Comparison of ENCODE assay signal across 25 cellular contexts in the genomic region with DNA sequence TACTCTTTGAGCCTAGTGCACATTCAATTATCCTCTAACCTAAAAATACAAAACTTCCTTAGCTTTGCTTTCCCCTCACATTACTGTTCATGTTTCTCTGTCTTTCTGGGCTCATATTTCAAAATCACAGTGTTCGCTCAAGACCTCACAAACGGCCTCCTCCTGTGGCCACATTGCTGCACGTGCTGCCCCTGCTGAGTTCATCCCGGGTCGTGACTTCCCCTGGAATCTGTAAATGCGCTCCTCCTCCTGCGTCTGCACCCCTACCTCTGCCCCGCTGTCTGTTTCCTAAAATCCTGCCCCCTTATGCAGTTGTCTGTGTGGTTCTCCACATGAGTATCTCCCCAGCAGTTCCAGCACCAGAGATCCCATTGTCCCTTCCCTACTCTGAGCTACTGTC.
"Had no signal": no experiment of that assay in that cellular context is flagged by ENCODE, and none has a peak within 500 bp of the region (broad histone marks: within the 10 kb centered on the region; RNA-seq: fewer than 3 reads in every experiment).

No MANE protein-coding gene starts in this region.

- H3K4me1 ChIP-seq: breast epithelium, spleen, thyroid gland, upper lobe of right lung had no signal

- H3K4me3 Mint-ChIP-seq: activated CD4-positive, alpha-beta memory T cell treated with anti-CD3 and anti-CD28 coated beads, Interleukin-2, amount 10 ng/mL, durations not matched to agents 7 days and 5 days; activated CD4-positive, alpha-beta T cell treated with anti-CD3 and anti-CD28 coated beads, Interleukin-2, amount 10 ng/mL, durations not matched to agents 24 days and 14 days; activated naive CD4-positive, alpha-beta T cell treated with anti-CD3 and anti-CD28 coated beads for 36 hours; activated naive CD8-positive, alpha-beta T cell treated with anti-CD3 and anti-CD28 coated beads, Interleukin-2, amount 10 ng/mL, durations not matched to agents 7 days and 5 days; activated T-cell treated with anti-CD3 and anti-CD28 coated beads, Interleukin-2, amount 50 U/mL, for 72 hours; central memory CD8-positive, alpha-beta T cell; memory B cell; natural killer cell treated with Interleukin-12 subunit alpha and Interleukin-12 subunit beta and Interleukin-15 and Interleukin-18, amount 100 ng/mL, for 72 hours; stimulated activated naive CD8-positive, alpha-beta T cell treated with anti-CD3 and anti-CD28 coated beads, Interleukin-15, Interleukin-2, amounts not matched to agents 100 ng/mL and 50 ng/mL, for 24 hours; T-helper 17 cell had no signal

- H3K9me3 ChIP-seq: breast epithelium, spleen, thyroid gland, upper lobe of right lung had no signal

- H3K79me2 ChIP-seq: hepatocyte had no signal

- DNase-seq: activated CD4-positive, alpha-beta memory T cell treated with anti-CD3 and anti-CD28 coated beads, Interleukin-2, amount 10 ng/mL, durations not matched to agents 7 days and 5 days; activated CD4-positive, alpha-beta T cell treated with anti-CD3 and anti-CD28 coated beads, Interleukin-2, amount 10 ng/mL, durations not matched to agents 24 days and 14 days; activated effector memory CD4-positive, alpha-beta T cell treated with Interleukin-2 at 50 U/mL for 16 hours; activated naive CD4-positive, alpha-beta T cell treated with anti-CD3 and anti-CD28 coated beads for 36 hours; activated naive CD8-positive, alpha-beta T cell treated with anti-CD3 and anti-CD28 coated beads, Interleukin-2, amount 10 ng/mL, durations not matched to agents 7 days and 5 days; activated T-cell treated with anti-CD3 and anti-CD28 coated beads, Interleukin-2, amount 50 U/mL, for 72 hours; amniotic stem cell; cortex of kidney; effector CD4-positive, alpha-beta T cell; foreskin melanocyte; glutamatergic neuron; occipital lobe; posterior cingulate gyrus; spleen; substantia nigra; SW 1271; T-helper 17 cell; thyroid gland; upper lobe of right lung had no signal

- H3K4me1 Mint-ChIP-seq: activated CD4-positive, alpha-beta memory T cell treated with anti-CD3 and anti-CD28 coated beads, Interleukin-2, amount 10 ng/mL, durations not matched to agents 7 days and 5 days; activated CD4-positive, alpha-beta T cell treated with anti-CD3 and anti-CD28 coated beads, Interleukin-2, amount 10 ng/mL, durations not matched to agents 24 days and 14 days; activated naive CD8-positive, alpha-beta T cell treated with anti-CD3 and anti-CD28 coated beads, Interleukin-2, amount 10 ng/mL, durations not matched to agents 7 days and 5 days; central memory CD8-positive, alpha-beta T cell; memory B cell had no signal

- ATAC-seq: activated T-cell treated with anti-CD3 and anti-CD28 coated beads, Interleukin-2, amount 50 U/mL, for 72 hours; natural killer cell treated with Interleukin-12 subunit alpha and Interleukin-12 subunit beta and Interleukin-15 and Interleukin-18, amount 100 ng/mL, for 72 hours; T-helper 17 cell; upper lobe of right lung had no signal

- H3K27ac Mint-ChIP-seq: activated CD4-positive, alpha-beta memory T cell treated with anti-CD3 and anti-CD28 coated beads, Interleukin-2, amount 10 ng/mL, durations not matched to agents 7 days and 5 days; activated CD4-positive, alpha-beta T cell treated with anti-CD3 and anti-CD28 coated beads, Interleukin-2, amount 10 ng/mL, durations not matched to agents 24 days and 14 days; activated naive CD4-positive, alpha-beta T cell treated with anti-CD3 and anti-CD28 coated beads for 36 hours; activated naive CD8-positive, alpha-beta T cell treated with anti-CD3 and anti-CD28 coated beads, Interleukin-2, amount 10 ng/mL, durations not matched to agents 7 days and 5 days; activated T-cell treated with anti-CD3 and anti-CD28 coated beads, Interleukin-2, amount 50 U/mL, for 72 hours; memory B cell; natural killer cell treated with Interleukin-12 subunit alpha and Interleukin-12 subunit beta and Interleukin-15 and Interleukin-18, amount 100 ng/mL, for 72 hours; stimulated activated naive CD8-positive, alpha-beta T cell treated with anti-CD3 and anti-CD28 coated beads, Interleukin-15, Interleukin-2, amounts not matched to agents 100 ng/mL and 50 ng/mL, for 24 hours; T-helper 17 cell had no signal

- H2AFZ ChIP-seq: hepatocyte had no signal

- H3K27ac ChIP-seq: breast epithelium, hepatocyte, spleen, thyroid gland, upper lobe of right lung had no signal

- H3K27me3 Mint-ChIP-seq: activated CD4-positive, alpha-beta T cell treated with anti-CD3 and anti-CD28 coated beads, Interleukin-2, amount 10 ng/mL, durations not matched to agents 24 days and 14 days had no signal

- H3K27me3 ChIP-seq: breast epithelium, hepatocyte, spleen, thyroid gland, upper lobe of right lung had no signal

- H3K4me2 ChIP-seq: hepatocyte had no signal

- H3K9me3 Mint-ChIP-seq: activated CD4-positive, alpha-beta memory T cell treated with anti-CD3 and anti-CD28 coated beads, Interleukin-2, amount 10 ng/mL, durations not matched to agents 7 days and 5 days; activated CD4-positive, alpha-beta T cell treated with anti-CD3 and anti-CD28 coated beads, Interleukin-2, amount 10 ng/mL, durations not matched to agents 24 days and 14 days; activated naive CD4-positive, alpha-beta T cell treated with anti-CD3 and anti-CD28 coated beads for 36 hours; activated naive CD8-positive, alpha-beta T cell treated with anti-CD3 and anti-CD28 coated beads, Interleukin-2, amount 10 ng/mL, durations not matched to agents 7 days and 5 days; activated T-cell treated with anti-CD3 and anti-CD28 coated beads, Interleukin-2, amount 50 U/mL, for 72 hours; central memory CD8-positive, alpha-beta T cell; natural killer cell treated with Interleukin-12 subunit alpha and Interleukin-12 subunit beta and Interleukin-15 and Interleukin-18, amount 100 ng/mL, for 72 hours; stimulated activated naive CD8-positive, alpha-beta T cell treated with anti-CD3 and anti-CD28 coated beads, Interleukin-15, Interleukin-2, amounts not matched to agents 100 ng/mL and 50 ng/mL, for 24 hours had no signal

- H3K4me3 ChIP-seq: breast epithelium, hepatocyte, spleen, thyroid gland, upper lobe of right lung had no signal

- H3K36me3 Mint-ChIP-seq: activated naive CD8-positive, alpha-beta T cell treated with anti-CD3 and anti-CD28 coated beads, Interleukin-2, amount 10 ng/mL, durations not matched to agents 7 days and 5 days; memory B cell; natural killer cell treated with Interleukin-12 subunit alpha and Interleukin-12 subunit beta and Interleukin-15 and Interleukin-18, amount 100 ng/mL, for 72 hours had no signal

- H3K36me3 ChIP-seq: breast epithelium, spleen, thyroid gland, upper lobe of right lung had no signal
